Comparison of ENCODE assay signal across 14 cellular contexts in genomic region chr20:22795897-22796296, GRCh38.
DNase-seq lines count a peak whose midpoint lies in the region; ATAC-seq and TF ChIP-seq lines count a peak whose summit lies in the region.
"Had no signal": no experiment of that assay in that cellular context is flagged by ENCODE, and none has a peak within 500 bp of the region (broad histone marks: within the 10 kb centered on the region; RNA-seq: fewer than 3 reads in every experiment).

No MANE protein-coding gene starts in this region.

- intact Hi-C loops in esophagus squamous epithelium (cut with DNase I), result no loop called here

- CTCF ChIA-PET in RWPE1 (lab: Yijun Ruan, JAX), result interaction anchor here (0.6 kb wide), 1 partner anchor 1013 kb away, joined by 3 read pairs; no protein-coding TSS in a partner anchor

- no peaks in the 10 kb centered on the region for H3K9me3 ChIP-seq in esophagus squamous epithelium
- H3K9me3 ChIP-seq: neutrophil had no signal

- peak overlapping the region in 2 of 3 experiments; percentile 47 to 50 for H3K27ac Mint-ChIP-seq in nephron
- H3K27ac Mint-ChIP-seq: stimulated activated naive CD8-positive, alpha-beta T cell treated with anti-CD3 and anti-CD28 coated beads, Interleukin-15, amount 100 ng/mL, for 72 hours had no signal

- H3K4me1 ChIP-seq in esophagus squamous epithelium, result peaks cover 0 to 29% (median 23%) of the 10 kb centered on the region in 3 donors

- peaks cover 10% of the 10 kb centered on the region for H3K27me3 Mint-ChIP-seq in nephron (ENCODE audit: low read depth)
- H3K27me3 Mint-ChIP-seq: stimulated activated naive CD8-positive, alpha-beta T cell treated with anti-CD3 and anti-CD28 coated beads, Interleukin-15, amount 100 ng/mL, for 72 hours had no signal

- H3K9me3 Mint-ChIP-seq in nephron, result no peaks in the 10 kb centered on the region

- no peak overlapping the region for H3K4me3 ChIP-seq in esophagus squamous epithelium

- TF ChIP-seq POLR2A in esophagus squamous epithelium (IDR thresholded peaks at IDR 0.05), result no peak

- POLR2A ChIA-PET in RWPE1 (lab: Yijun Ruan, JAX; ENCODE audit: low non-redundant PET), result no interaction called here

- H3K36me3 ChIP-seq in esophagus squamous epithelium, result no peaks in the 10 kb centered on the region
- H3K36me3 ChIP-seq: neutrophil had no signal

- DNase-seq in AG08396 (ENCODE audit: low spot score) (peak; percentile 75), RWPE1 (ENCODE audit: low spot score) (peak; percentile 85), esophagus squamous epithelium (lab: John Stamatoyannopoulos, UW) (no peak), GM20000 (ENCODE audit: low spot score) (no peak), NCI-H187 treated with DMSO at 0.1 percent for 48 hours (lab: John Stamatoyannopoulos, UW) (no peak)
- no peak for DNase-seq in stimulated activated CD4-positive, alpha-beta T cell treated with anti-CD3 and anti-CD28 coated beads, Interleukin-2, amount 100 ng/mL, for 24 hours
- DNase-seq: activated CD4-positive, alpha-beta T cell treated with anti-CD3 and anti-CD28 coated beads, Interleukin-2, amount 50 U/mL, for 4 hours; C1 segment of cervical spinal cord; NCI-H510A; stimulated activated naive CD8-positive, alpha-beta T cell treated with anti-CD3 and anti-CD28 coated beads, Interleukin-15, amount 100 ng/mL, for 72 hours had no signal

- TF ChIP-seq CTCF in RWPE1 (conservative IDR thresholded peaks at IDR 0.05; ENCODE audit: low read depth) (no peak), esophagus squamous epithelium (IDR thresholded peaks at IDR 0.05) (no peak), nephron (IDR thresholded peaks at IDR 0.05; ENCODE audit: unreplicated experiment in 3 of 3) (no peak), GM20000 (IDR thresholded peaks at IDR 0.05; ENCODE audit: extremely low read depth, missing control alignments) (no peak)

- H3K27me3 ChIP-seq in esophagus squamous epithelium, result peaks cover 0 to 2% (median 0%) of the 10 kb centered on the region in 4 donors

- no peaks in the 10 kb centered on the region for H3K36me3 Mint-ChIP-seq in nephron (ENCODE audit: low read depth)

- H3K4me3 Mint-ChIP-seq in nephron, result peak overlapping the region in 1 of 3 experiments; percentile 13
- H3K4me3 Mint-ChIP-seq: stimulated activated naive CD8-positive, alpha-beta T cell treated with anti-CD3 and anti-CD28 coated beads, Interleukin-15, amount 100 ng/mL, for 72 hours had no signal

- H3K4me1 Mint-ChIP-seq in nephron, result peaks cover 50% of the 10 kb centered on the region
- H3K4me1 Mint-ChIP-seq: stimulated activated naive CD8-positive, alpha-beta T cell treated with anti-CD3 and anti-CD28 coated beads, Interleukin-15, amount 100 ng/mL, for 72 hours had no signal

- H3K27ac ChIP-seq in RWPE1 (peak overlapping the region; percentile 76; the same call in 1 of the 2 replicates), esophagus squamous epithelium (peak overlapping the region in 3 of 4 donors; percentile 53 to 61 (median 58))
- H3K27ac ChIP-seq: neutrophil had no signal

- 48 to 54% methylated on average over 5 of the region's 5 CpGs for WGBS in esophagus squamous epithelium, 2 donors

- ATAC-seq in GM21528 (IDR thresholded peaks at IDR 0.05; ENCODE audit: low FRiP score, unreplicated experiment), result no peak
- ATAC-seq: esophagus mucosa; stimulated activated naive CD8-positive, alpha-beta T cell treated with anti-CD3 and anti-CD28 coated beads, Interleukin-15, amount 100 ng/mL, for 72 hours had no signal

Comparison
In these comparisons a context has a peak if more than half of its experiments do, and no peak if none do; other contexts are left out.
1. DNase-seq: peak in AG08396 (single experiment) and RWPE1 (single experiment); none in esophagus squamous epithelium (single experiment), GM20000 (single experiment), stimulated activated CD4-positive, alpha-beta T cell treated with anti-CD3 and anti-CD28 coated beads, Interleukin-2, amount 100 ng/mL, for 24 hours (0 of 2) and NCI-H187 treated with DMSO at 0.1 percent for 48 hours (single experiment).